1 cellular context compared by ENCODE assay signal in the genomic region with DNA sequence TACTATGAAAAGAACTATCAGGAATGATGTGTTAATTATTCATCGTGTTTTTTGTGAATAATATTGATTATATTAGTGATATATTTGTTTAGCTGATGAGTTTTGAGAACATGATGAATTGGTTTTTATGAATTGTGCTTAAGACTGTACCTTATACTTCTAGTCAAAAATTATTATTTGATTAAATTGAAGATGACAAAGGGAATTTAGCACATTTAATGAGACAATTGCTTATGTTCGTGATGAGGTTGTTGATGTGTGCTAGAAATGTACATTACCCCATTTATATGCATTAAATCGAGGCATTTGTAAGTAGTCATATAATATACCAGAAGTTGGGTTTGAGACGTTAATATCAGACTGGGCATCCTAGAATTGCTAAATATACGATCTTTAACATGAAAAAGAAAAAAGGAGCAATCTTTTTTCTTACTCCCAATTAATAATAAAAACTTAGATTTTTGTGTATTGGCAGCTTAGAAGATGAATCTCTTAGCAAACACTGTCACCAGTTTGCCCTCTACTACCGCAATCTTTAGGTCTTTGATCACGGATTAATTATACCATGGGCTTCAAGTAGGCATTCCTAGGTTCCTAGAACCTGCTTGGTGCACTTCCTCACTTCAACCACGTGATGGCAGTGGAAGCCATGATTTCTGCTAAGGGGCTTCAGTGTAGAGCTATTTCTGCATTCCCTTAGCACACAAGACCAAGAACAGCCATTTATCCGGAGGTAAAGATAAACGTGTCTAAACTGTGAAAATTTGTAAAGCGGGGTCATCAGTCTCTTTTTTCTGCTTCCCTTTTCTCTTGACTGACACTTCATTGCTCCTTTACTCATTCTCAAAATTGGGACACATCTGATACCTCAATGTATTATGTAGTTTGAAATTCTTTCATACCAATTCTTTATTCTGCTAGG.
TF ChIP-seq lines count a peak whose summit lies in the region.

No MANE protein-coding gene starts in this region.

TF ChIP-seq in HepG2, 621 proteins besides CTCF, POLR2A, EP300 and RAD21 (continued from another document and continues in another):
- TF ChIP-seq, protein P1, sequence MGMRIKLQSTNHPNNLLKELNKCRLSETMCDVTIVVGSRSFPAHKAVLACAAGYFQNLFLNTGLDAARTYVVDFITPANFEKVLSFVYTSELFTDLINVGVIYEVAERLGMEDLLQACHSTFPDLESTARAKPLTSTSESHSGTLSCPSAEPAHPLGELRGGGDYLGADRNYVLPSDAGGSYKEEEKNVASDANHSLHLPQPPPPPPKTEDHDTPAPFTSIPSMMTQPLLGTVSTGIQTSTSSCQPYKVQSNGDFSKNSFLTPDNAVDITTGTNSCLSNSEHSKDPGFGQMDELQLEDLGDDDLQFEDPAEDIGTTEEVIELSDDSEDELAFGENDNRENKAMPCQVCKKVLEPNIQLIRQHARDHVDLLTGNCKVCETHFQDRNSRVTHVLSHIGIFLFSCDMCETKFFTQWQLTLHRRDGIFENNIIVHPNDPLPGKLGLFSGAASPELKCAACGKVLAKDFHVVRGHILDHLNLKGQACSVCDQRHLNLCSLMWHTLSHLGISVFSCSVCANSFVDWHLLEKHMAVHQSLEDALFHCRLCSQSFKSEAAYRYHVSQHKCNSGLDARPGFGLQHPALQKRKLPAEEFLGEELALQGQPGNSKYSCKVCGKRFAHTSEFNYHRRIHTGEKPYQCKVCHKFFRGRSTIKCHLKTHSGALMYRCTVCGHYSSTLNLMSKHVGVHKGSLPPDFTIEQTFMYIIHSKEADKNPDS (CRISPR knock-in tag; IDR thresholded peaks at IDR 0.05) = no peak
- TF ChIP-seq TOPORS (CRISPR knock-in tag; IDR thresholded peaks at IDR 0.05) (no peak), SATB2 (CRISPR knock-in tag; IDR thresholded peaks at IDR 0.05) (no peak), ZNF792 (CRISPR knock-in tag; IDR thresholded peaks at IDR 0.05) (no peak), ZNF20 (CRISPR knock-in tag; IDR thresholded peaks at IDR 0.05) (no peak), ZNF747 (CRISPR knock-in tag; IDR thresholded peaks at IDR 0.05; ENCODE audit: borderline replicate concordance) (no peak), ZC3H13 (CRISPR knock-in tag; IDR thresholded peaks at IDR 0.05) (no peak), POLR2AphosphoS5 (IDR thresholded peaks at IDR 0.05; ENCODE audit: low read depth, low read length) (no peak), PHB2 (IDR thresholded peaks at IDR 0.05; ENCODE audit: partially characterized antibody) (no peak), MEIS2 (CRISPR knock-in tag; IDR thresholded peaks at IDR 0.05) (no peak), KDM1A (CRISPR knock-in tag; IDR thresholded peaks at IDR 0.05) (no peak), SRY (CRISPR knock-in tag; IDR thresholded peaks at IDR 0.05) (no peak), MATR3 (CRISPR knock-in tag; IDR thresholded peaks at IDR 0.05) (no peak), TEAD3 (CRISPR knock-in tag; optimal IDR thresholded peaks at IDR 0.05; ENCODE audit: borderline replicate concordance) (peak; percentile 62), NFIC (IDR thresholded peaks at IDR 0.05; ENCODE audit: low read length) (no peak), ZNF335 (CRISPR knock-in tag; IDR thresholded peaks at IDR 0.05) (no peak), SKI (IDR thresholded peaks at IDR 0.05; ENCODE audit: partially characterized antibody) (no peak), ZNF746 (CRISPR knock-in tag; IDR thresholded peaks at IDR 0.05) (no peak), TBX3 (IDR thresholded peaks at IDR 0.05; ENCODE audit: borderline replicate concordance) (no peak), CC2D1A (CRISPR knock-in tag; IDR thresholded peaks at IDR 0.05) (no peak), NKX3-1 (CRISPR knock-in tag; IDR thresholded peaks at IDR 0.05) (no peak), SMC3 (IDR thresholded peaks at IDR 0.05; ENCODE audit: low read length) (peak; percentile 89), HDAC2 (CRISPR knock-in tag; IDR thresholded peaks at IDR 0.05) (no peak), ZNF331 (CRISPR knock-in tag; IDR thresholded peaks at IDR 0.05) (no peak), ZNF33A (CRISPR knock-in tag; IDR thresholded peaks at IDR 0.05; ENCODE audit: borderline replicate concordance) (no peak), SIX1 (CRISPR knock-in tag; IDR thresholded peaks at IDR 0.05; ENCODE audit: borderline replicate concordance) (no peak), CREM (IDR thresholded peaks at IDR 0.05) (no peak), CREM (CRISPR knock-in tag; IDR thresholded peaks at IDR 0.05) (no peak), ZNF343 (CRISPR knock-in tag; IDR thresholded peaks at IDR 0.05) (no peak), IRF2 (CRISPR knock-in tag; IDR thresholded peaks at IDR 0.05) (peak; percentile 58; the same call in 1 of the 2 replicates), ZNF644 (CRISPR knock-in tag; IDR thresholded peaks at IDR 0.05; ENCODE audit: low read depth) (no peak)
- TF ChIP-seq, protein P2, sequence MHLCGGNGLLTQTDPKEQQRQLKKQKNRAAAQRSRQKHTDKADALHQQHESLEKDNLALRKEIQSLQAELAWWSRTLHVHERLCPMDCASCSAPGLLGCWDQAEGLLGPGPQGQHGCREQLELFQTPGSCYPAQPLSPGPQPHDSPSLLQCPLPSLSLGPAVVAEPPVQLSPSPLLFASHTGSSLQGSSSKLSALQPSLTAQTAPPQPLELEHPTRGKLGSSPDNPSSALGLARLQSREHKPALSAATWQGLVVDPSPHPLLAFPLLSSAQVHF (CRISPR knock-in tag; IDR thresholded peaks at IDR 0.05) = no peak
- TF ChIP-seq, protein P3, sequence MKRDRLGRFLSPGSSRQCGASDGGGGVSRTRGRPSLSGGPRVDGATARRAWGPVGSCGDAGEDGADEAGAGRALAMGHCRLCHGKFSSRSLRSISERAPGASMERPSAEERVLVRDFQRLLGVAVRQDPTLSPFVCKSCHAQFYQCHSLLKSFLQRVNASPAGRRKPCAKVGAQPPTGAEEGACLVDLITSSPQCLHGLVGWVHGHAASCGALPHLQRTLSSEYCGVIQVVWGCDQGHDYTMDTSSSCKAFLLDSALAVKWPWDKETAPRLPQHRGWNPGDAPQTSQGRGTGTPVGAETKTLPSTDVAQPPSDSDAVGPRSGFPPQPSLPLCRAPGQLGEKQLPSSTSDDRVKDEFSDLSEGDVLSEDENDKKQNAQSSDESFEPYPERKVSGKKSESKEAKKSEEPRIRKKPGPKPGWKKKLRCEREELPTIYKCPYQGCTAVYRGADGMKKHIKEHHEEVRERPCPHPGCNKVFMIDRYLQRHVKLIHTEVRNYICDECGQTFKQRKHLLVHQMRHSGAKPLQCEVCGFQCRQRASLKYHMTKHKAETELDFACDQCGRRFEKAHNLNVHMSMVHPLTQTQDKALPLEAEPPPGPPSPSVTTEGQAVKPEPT (CRISPR knock-in tag; IDR thresholded peaks at IDR 0.05; ENCODE audit: low read depth) = no peak
- TF ChIP-seq, protein P4, sequence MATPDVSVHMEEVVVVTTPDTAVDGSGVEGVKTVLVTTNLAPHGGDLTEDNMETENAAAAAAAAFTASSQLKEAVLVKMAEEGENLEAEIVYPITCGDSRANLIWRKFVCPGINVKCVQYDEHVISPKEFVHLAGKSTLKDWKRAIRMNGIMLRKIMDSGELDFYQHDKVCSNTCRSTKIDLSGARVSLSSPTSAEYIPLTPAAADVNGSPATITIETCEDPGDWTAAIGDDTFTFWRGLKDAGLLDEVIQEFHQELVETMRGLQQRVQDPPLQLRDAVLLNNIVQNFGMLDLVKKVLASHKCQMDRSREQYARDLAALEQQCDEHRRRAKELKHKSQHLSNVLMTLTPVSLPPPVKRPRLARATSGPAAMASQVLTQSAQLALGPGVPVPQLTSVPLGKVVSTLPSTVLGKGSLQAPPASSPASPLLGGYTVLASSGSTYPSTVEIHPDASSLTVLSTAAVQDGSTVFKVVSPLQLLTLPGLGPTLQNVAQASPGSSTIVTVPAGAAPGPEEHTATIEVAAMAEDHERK (CRISPR knock-in tag; IDR thresholded peaks at IDR 0.05; ENCODE audit: low read depth) = no peak
- TF ChIP-seq, protein P5, sequence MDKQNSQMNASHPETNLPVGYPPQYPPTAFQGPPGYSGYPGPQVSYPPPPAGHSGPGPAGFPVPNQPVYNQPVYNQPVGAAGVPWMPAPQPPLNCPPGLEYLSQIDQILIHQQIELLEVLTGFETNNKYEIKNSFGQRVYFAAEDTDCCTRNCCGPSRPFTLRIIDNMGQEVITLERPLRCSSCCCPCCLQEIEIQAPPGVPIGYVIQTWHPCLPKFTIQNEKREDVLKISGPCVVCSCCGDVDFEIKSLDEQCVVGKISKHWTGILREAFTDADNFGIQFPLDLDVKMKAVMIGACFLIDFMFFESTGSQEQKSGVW (CRISPR knock-in tag; IDR thresholded peaks at IDR 0.05; ENCODE audit: borderline replicate concordance) = no peak
- TF ChIP-seq, protein P6, sequence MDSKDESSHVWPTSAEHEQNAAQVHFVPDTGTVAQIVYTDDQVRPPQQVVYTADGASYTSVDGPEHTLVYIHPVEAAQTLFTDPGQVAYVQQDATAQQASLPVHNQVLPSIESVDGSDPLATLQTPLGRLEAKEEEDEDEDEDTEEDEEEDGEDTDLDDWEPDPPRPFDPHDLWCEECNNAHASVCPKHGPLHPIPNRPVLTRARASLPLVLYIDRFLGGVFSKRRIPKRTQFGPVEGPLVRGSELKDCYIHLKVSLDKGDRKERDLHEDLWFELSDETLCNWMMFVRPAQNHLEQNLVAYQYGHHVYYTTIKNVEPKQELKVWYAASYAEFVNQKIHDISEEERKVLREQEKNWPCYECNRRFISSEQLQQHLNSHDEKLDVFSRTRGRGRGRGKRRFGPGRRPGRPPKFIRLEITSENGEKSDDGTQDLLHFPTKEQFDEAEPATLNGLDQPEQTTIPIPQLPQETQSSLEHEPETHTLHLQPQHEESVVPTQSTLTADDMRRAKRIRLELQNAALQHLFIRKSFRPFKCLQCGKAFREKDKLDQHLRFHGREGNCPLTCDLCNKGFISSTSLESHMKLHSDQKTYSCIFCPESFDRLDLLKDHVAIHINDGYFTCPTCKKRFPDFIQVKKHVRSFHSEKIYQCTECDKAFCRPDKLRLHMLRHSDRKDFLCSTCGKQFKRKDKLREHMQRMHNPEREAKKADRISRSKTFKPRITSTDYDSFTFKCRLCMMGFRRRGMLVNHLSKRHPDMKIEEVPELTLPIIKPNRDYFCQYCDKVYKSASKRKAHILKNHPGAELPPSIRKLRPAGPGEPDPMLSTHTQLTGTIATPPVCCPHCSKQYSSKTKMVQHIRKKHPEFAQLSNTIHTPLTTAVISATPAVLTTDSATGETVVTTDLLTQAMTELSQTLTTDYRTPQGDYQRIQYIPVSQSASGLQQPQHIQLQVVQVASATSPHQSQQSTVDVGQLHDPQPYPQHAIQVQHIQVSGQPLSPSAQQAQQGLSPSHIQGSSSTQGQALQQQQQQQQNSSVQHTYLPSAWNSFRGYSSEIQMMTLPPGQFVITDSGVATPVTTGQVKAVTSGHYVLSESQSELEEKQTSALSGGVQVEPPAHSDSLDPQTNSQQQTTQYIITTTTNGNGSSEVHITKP (CRISPR knock-in tag; IDR thresholded peaks at IDR 0.05; ENCODE audit: low read depth) = no peak
- TF ChIP-seq, protein P7, sequence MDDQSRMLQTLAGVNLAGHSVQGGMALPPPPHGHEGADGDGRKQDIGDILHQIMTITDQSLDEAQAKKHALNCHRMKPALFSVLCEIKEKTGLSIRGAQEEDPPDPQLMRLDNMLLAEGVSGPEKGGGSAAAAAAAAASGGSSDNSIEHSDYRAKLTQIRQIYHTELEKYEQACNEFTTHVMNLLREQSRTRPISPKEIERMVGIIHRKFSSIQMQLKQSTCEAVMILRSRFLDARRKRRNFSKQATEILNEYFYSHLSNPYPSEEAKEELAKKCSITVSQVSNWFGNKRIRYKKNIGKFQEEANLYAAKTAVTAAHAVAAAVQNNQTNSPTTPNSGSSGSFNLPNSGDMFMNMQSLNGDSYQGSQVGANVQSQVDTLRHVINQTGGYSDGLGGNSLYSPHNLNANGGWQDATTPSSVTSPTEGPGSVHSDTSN (CRISPR knock-in tag; IDR thresholded peaks at IDR 0.05; ENCODE audit: borderline replicate concordance) = no peak
- TF ChIP-seq, protein P8, sequence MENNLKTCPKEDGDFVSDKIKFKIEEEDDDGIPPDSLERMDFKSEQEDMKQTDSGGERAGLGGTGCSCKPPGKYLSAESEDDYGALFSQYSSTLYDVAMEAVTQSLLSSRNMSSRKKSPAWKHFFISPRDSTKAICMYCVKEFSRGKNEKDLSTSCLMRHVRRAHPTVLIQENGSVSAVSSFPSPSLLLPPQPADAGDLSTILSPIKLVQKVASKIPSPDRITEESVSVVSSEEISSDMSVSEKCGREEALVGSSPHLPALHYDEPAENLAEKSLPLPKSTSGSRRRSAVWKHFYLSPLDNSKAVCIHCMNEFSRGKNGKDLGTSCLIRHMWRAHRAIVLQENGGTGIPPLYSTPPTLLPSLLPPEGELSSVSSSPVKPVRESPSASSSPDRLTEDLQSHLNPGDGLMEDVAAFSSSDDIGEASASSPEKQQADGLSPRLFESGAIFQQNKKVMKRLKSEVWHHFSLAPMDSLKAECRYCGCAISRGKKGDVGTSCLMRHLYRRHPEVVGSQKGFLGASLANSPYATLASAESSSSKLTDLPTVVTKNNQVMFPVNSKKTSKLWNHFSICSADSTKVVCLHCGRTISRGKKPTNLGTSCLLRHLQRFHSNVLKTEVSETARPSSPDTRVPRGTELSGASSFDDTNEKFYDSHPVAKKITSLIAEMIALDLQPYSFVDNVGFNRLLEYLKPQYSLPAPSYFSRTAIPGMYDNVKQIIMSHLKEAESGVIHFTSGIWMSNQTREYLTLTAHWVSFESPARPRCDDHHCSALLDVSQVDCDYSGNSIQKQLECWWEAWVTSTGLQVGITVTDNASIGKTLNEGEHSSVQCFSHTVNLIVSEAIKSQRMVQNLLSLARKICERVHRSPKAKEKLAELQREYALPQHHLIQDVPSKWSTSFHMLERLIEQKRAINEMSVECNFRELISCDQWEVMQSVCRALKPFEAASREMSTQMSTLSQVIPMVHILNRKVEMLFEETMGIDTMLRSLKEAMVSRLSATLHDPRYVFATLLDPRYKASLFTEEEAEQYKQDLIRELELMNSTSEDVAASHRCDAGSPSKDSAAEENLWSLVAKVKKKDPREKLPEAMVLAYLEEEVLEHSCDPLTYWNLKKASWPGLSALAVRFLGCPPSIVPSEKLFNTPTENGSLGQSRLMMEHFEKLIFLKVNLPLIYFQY (CRISPR knock-in tag; IDR thresholded peaks at IDR 0.05; ENCODE audit: borderline replicate concordance) = no peak
- TF ChIP-seq, protein P9, sequence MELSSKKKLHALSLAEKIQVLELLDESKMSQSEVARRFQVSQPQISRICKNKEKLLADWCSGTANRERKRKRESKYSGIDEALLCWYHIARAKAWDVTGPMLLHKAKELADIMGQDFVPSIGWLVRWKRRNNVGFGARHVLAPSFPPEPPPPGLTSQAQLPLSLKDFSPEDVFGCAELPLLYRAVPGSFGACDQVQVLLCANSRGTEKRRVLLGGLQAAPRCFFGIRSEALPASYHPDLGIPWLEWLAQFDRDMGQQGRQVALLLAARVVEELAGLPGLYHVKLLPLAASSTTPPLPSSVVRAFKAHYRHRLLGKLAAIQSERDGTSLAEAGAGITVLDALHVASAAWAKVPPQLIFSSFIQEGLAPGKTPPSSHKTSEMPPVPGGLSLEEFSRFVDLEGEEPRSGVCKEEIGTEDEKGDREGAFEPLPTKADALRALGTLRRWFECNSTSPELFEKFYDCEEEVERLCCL (CRISPR knock-in tag; IDR thresholded peaks at IDR 0.05; ENCODE audit: borderline replicate concordance) = no peak
- TF ChIP-seq, protein P10, sequence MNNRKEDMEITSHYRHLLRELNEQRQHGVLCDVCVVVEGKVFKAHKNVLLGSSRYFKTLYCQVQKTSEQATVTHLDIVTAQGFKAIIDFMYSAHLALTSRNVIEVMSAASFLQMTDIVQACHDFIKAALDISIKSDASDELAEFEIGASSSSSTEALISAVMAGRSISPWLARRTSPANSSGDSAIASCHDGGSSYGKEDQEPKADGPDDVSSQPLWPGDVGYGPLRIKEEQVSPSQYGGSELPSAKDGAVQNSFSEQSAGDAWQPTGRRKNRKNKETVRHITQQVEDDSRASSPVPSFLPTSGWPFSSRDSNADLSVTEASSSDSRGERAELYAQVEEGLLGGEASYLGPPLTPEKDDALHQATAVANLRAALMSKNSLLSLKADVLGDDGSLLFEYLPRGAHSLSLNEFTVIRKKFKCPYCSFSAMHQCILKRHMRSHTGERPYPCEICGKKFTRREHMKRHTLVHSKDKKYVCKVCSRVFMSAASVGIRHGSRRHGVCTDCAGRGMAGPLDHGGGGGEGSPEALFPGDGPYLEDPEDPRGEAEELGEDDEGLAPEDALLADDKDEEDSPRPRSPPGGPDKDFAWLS (CRISPR knock-in tag; IDR thresholded peaks at IDR 0.05; ENCODE audit: borderline replicate concordance) = no peak
